ENCODE assay signal across 8 cellular contexts in genomic region chr1:100353988-100354387, GRCh38. TPM values are rescaled to one million over a fixed set of nuclear protein-coding genes. Genes with fewer than 3 reads are reported as not detected.
DNase-seq lines count a peak whose midpoint lies in the region; ATAC-seq lines count a peak whose summit lies in the region.

No MANE protein-coding gene starts in this region.

- H3K4me3 Mint-ChIP-seq in activated naive CD8-positive, alpha-beta T cell, result peak overlapping the region; percentile 97

- H3K27ac Mint-ChIP-seq in activated naive CD8-positive, alpha-beta T cell, result peak overlapping the region; percentile 84

- H3K36me3 Mint-ChIP-seq in activated naive CD8-positive, alpha-beta T cell, result peaks cover 2% of the 10 kb centered on the region

- H3K4me1 ChIP-seq in ACC112 (ENCODE audit: control insufficient read depth, insufficient read depth, low read length, unreplicated experiment), result peaks cover 17% of the 10 kb centered on the region

- H3K79me2 ChIP-seq in ACC112 (ENCODE audit: control insufficient read depth, insufficient read depth, low read length, unreplicated experiment), result peaks cover 4% of the 10 kb centered on the region

- no peaks in the 10 kb centered on the region for H3K27me3 ChIP-seq in ACC112 (ENCODE audit: insufficient read depth, low read length)

- no peaks in the 10 kb centered on the region for H3K36me3 ChIP-seq in ACC112 (ENCODE audit: insufficient read depth, low read length)

- no peak for ATAC-seq in HG02852 (IDR thresholded peaks at IDR 0.05; ENCODE audit: unreplicated experiment)

- no peak overlapping the region for H3K27ac ChIP-seq in ACC112 (ENCODE audit: low read depth, low read length)

- H2AFZ ChIP-seq in ACC112 (ENCODE audit: low read length, unreplicated experiment), result no peak overlapping the region

- peaks cover 53% of the 10 kb centered on the region for H3K4me1 Mint-ChIP-seq in activated naive CD8-positive, alpha-beta T cell (ENCODE audit: low read depth)

- no peaks in the 10 kb centered on the region for H3K9me3 Mint-ChIP-seq in activated naive CD8-positive, alpha-beta T cell (ENCODE audit: low read depth)

- peak; percentile 34 for DNase-seq in HK-2 (ENCODE audit: unreplicated experiment)
- peak; percentile 43 to 60 for DNase-seq in lung microvascular endothelial cell (ENCODE audit: low read depth in 2 of 2)
- DNase-seq in stimulated activated CD4-positive, alpha-beta T cell treated with anti-CD3 and anti-CD28 coated beads, Interleukin-12 subunit alpha, Interleukin-12 subunit beta, amount 100 ng/mL, for 4 hours, result no peak
- no peak for DNase-seq in occipital lobe (lab: John Stamatoyannopoulos, UW)
- DNase-seq in NCI-H1092 treated with DMSO at 0.1 percent for 48 hours (lab: John Stamatoyannopoulos, UW), result no peak

- H3K27me3 Mint-ChIP-seq in activated naive CD8-positive, alpha-beta T cell, result no peaks in the 10 kb centered on the region

- H3K4me3 ChIP-seq in ACC112 (ENCODE audit: low read depth, low read length), result peak overlapping the region; percentile 94

RNA-seq across cellular contexts. Expression of gene CDC14A, which starts 1.7 kb away (rescaled TPM):
- total RNA-seq in lung microvascular endothelial cell, result 5.7 and 6.0 TPM in 2 replicates
- total RNA-seq in occipital lobe, result 5.1 TPM

Comparison
In these comparisons a context has a peak if more than half of its experiments do, and no peak if none do; other contexts are left out.
1. DNase-seq: peak in HK-2 (single experiment) and lung microvascular endothelial cell (2 of 2); none in stimulated activated CD4-positive, alpha-beta T cell treated with anti-CD3 and anti-CD28 coated beads, Interleukin-12 subunit alpha, Interleukin-12 subunit beta, amount 100 ng/mL, for 4 hours (single experiment), occipital lobe (single experiment) and NCI-H1092 treated with DMSO at 0.1 percent for 48 hours (single experiment).